ENCODE assay signal across 8 cellular contexts in the genomic region with DNA sequence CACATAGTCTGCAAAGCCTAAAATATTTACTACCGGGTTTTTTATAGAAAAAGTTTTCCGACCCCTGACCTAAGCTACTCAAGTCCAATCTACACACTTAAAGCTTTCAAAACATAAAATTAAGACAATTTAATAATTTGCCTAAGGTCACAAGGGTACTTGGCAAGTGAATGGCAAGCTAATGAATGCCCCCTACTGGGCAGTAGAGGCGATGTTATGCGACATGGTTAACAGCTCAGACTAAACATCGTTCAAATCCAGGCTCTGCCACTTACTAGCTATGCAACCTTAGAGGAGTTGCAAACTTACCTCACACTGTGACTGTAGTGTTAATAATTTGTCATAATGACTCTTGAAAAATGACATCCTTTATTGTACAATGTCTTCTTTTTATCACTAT.
DNase-seq lines count a peak whose midpoint lies in the region; ATAC-seq and TF ChIP-seq lines count a peak whose summit lies in the region.

No MANE protein-coding gene starts in this region.

- 29 to 40% methylated on average over 5 of the region's 5 CpGs for WGBS in body of pancreas, 2 donors

- no peaks in the 10 kb centered on the region for H3K9me3 ChIP-seq in body of pancreas
- H3K9me3 ChIP-seq in left lung: no peaks in the 10 kb centered on the region

- H3K27ac ChIP-seq in 22Rv1 (no peak overlapping the region), body of pancreas (no peak overlapping the region), left lung (no peak overlapping the region)

- H3K36me3 ChIP-seq in body of pancreas (replicated peaks in 1 of 2; ENCODE audit: insufficient read depth in 1 of 2, low read depth in 2 of 2) (no peaks in the 10 kb centered on the region), left lung (no peaks in the 10 kb centered on the region)

- TF ChIP-seq CTCF in 22Rv1 (IDR thresholded peaks at IDR 0.05) (peak; percentile 80), body of pancreas (IDR thresholded peaks at IDR 0.05) (peak in 6 of 7 experiments; percentile 42 to 55 (median 50)), left lung (IDR thresholded peaks at IDR 0.05) (peak; percentile 56 to 59)

- H3K27me3 ChIP-seq in body of pancreas: no peaks in the 10 kb centered on the region
- no peaks in the 10 kb centered on the region for H3K27me3 ChIP-seq in left lung

- intact Hi-C loops in body of pancreas (cut with DNase I) (no loop called here), left lung (cut with DNase I) (no loop called here)

- H3K4me3 ChIP-seq in body of pancreas (no peak overlapping the region), left lung (no peak overlapping the region)

- DNase-seq in NCI-H226 (peak; percentile 22), body of pancreas (peak; percentile 21 to 44 (median 34)), left lung (no peak), ureter (ENCODE audit: low spot score) (no peak)
- DNase-seq in activated T-cell treated with anti-CD3 and anti-CD28 coated beads, Interleukin-2, amount 50 U/mL, for 48 hours: no peak
- DNase-seq in activated CD4-positive, alpha-beta T cell treated with anti-CD3 and anti-CD28 coated beads, Interleukin-2, amount 50 U/mL, for 4 hours: no peak

- TF ChIP-seq POLR2A in body of pancreas (IDR thresholded peaks at IDR 0.05): no peak

- no peaks in the 10 kb centered on the region for H3K4me1 ChIP-seq in body of pancreas
- H3K4me1 ChIP-seq in left lung: no peaks in the 10 kb centered on the region

- ATAC-seq in GM18868 (IDR thresholded peaks at IDR 0.05; ENCODE audit: unreplicated experiment) (peak; percentile 69), body of pancreas (peak; percentile 50), left lung (peak; percentile 88)

Comparison
In these comparisons a context has a peak if more than half of its experiments do, and no peak if none do; other contexts are left out.
1. DNase-seq: peak in NCI-H226 (single experiment) and body of pancreas (4 of 4); none in left lung (0 of 2), activated T-cell treated with anti-CD3 and anti-CD28 coated beads, Interleukin-2, amount 50 U/mL, for 48 hours (0 of 2), ureter (single experiment) and activated CD4-positive, alpha-beta T cell treated with anti-CD3 and anti-CD28 coated beads, Interleukin-2, amount 50 U/mL, for 4 hours (0 of 2).
2. Peak in every context shown above with its lines, with median percentiles within 50 percentile points of each other: CTCF ChIP-seq and ATAC-seq.